ENCODE assay signal across 8 cellular contexts in genomic region chr2:84495539-84496146, GRCh38. TPM values are rescaled to one million over a fixed set of nuclear protein-coding genes. Genes with fewer than 3 reads are reported as not detected.
DNase-seq lines count a peak whose midpoint lies in the region; ATAC-seq and TF ChIP-seq lines count a peak whose summit lies in the region.

No MANE protein-coding gene starts in this region.

- H3K4me3 ChIP-seq in retinal pigment epithelial cell (ENCODE audit: low read length): no peak overlapping the region

- DNase-seq in DMS53 treated with DMSO at 0.1 percent for 48 hours (lab: John Stamatoyannopoulos, UW; ENCODE audit: unreplicated experiment): peak; percentile 73
- DNase-seq in NCI-H69 (lab: John Stamatoyannopoulos, UW): peak; percentile 46
- DNase-seq in activated naive CD4-positive, alpha-beta T cell treated with anti-CD3 and anti-CD28 coated beads, Interleukin-2, amount 50 U/mL, for 72 hours (ENCODE audit: low spot score in 2 of 2): peak in 1 of 2 donors; percentile 30
- DNase-seq in Right ventricle myocardium superior: no peak
- DNase-seq in retinal pigment epithelial cell (ENCODE audit: low read depth): peak; percentile 34

- TF ChIP-seq CTCF in retinal pigment epithelial cell (conservative IDR thresholded peaks at IDR 0.05; ENCODE audit: low read depth, low read length): peak; percentile 65

- no peak for TF ChIP-seq POLR2A in GM18505 (IDR thresholded peaks at IDR 0.05; ENCODE audit: borderline replicate concordance, extremely low read depth, insufficient read depth, insufficient read length)

- H3K36me3 Mint-ChIP-seq in activated naive CD4-positive, alpha-beta T cell treated with anti-CD3 and anti-CD28 coated beads, Interleukin-2, amount 50 U/mL, for 72 hours: no peaks in the 10 kb centered on the region

- peak overlapping the region in 1 of 2 donors; percentile 53 for H3K27ac Mint-ChIP-seq in activated naive CD4-positive, alpha-beta T cell treated with anti-CD3 and anti-CD28 coated beads, Interleukin-2, amount 50 U/mL, for 72 hours

- H3K9me3 Mint-ChIP-seq in activated naive CD4-positive, alpha-beta T cell treated with anti-CD3 and anti-CD28 coated beads, Interleukin-2, amount 50 U/mL, for 72 hours: no peaks in the 10 kb centered on the region

- ATAC-seq in GM19351 (IDR thresholded peaks at IDR 0.05; ENCODE audit: unreplicated experiment) (peak; percentile 81), HG03442 (IDR thresholded peaks at IDR 0.05; ENCODE audit: unreplicated experiment) (peak; percentile 79), Right ventricle myocardium superior (ENCODE audit: poor library complexity) (peak; percentile 84), GM18505 (IDR thresholded peaks at IDR 0.05; ENCODE audit: unreplicated experiment) (no peak)
- ATAC-seq in activated naive CD4-positive, alpha-beta T cell treated with anti-CD3 and anti-CD28 coated beads, Interleukin-2, amount 50 U/mL, for 72 hours: peak; percentile 64 to 86

- intact Hi-C loops in Right ventricle myocardium superior (cut with DNase I): loop anchor here (5.0 kb wide), 3 partner anchors 137 to 432 kb away; partner anchors contain the start of gene TRABD2A

RNA-seq across cellular contexts. Expression of gene DNAH6, which starts 20.7 kb away (rescaled TPM):
- 1 to 10 TPM in 1 of 2 donors, under 1 TPM in 1; 0.20 to 2.6 TPM for total RNA-seq in activated naive CD4-positive, alpha-beta T cell treated with anti-CD3 and anti-CD28 coated beads, Interleukin-2, amount 50 U/mL, for 72 hours
- 0.08 TPM for total RNA-seq in Right ventricle myocardium superior

RNA-seq across cellular contexts. Expression of gene SUCLG1, which starts 36.6 kb away (rescaled TPM):
- 10 to 100 TPM; 55.6 to 73.9 TPM for total RNA-seq in activated naive CD4-positive, alpha-beta T cell treated with anti-CD3 and anti-CD28 coated beads, Interleukin-2, amount 50 U/mL, for 72 hours
- total RNA-seq in Right ventricle myocardium superior: 312 TPM
